Comparison of ENCODE assay signal across 11 cellular contexts in the genomic region with DNA sequence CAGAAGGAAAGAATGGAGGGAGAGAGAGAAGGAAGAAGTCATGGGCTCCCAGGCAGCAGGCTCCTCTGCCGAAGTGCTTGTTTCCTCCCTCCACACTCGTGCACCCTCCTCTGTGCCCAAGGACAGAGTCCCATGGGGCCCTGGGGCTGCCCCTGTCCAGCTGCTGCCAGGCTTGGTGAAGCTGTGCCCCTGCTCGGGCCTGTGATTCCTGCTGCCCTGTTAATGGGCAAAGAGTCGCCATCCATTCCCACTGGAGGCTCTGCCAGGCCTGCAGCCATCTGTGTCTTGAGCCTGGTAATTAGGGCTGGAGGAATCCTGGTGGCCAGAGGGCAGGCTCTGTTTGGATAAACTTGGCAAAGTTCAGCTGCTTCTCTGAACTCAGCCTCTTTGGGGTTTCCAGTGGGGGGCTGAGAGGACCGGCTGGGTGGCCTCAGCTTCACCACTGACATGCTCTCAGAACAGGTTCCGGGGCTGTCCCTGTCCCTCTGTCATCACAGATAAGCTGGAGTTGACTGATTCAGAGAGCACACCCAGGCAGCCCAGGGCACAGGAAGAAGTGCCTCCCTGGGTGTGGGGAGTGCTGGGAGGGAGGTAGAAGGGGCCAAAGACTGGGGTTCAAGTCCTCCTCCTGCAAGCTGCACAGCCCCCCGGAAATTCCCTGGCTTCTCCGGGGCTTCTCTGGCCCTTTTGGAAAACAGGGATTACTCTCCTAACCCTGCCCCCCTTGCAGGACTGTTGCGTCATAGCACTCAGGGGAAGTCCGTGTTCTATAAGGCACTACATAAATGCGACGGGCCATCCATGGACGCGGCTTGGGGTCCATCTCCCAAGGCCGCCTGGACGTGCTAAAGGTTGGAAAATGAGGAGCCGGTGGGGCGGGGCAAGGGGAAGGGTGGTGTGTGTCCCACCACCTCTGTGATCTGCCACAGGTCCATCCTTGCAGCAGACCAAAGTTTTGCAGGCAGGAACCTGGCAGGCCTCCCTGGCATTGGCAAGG.
DNase-seq lines count a peak whose midpoint lies in the region; ATAC-seq and TF ChIP-seq lines count a peak whose summit lies in the region.
"Had no signal": no experiment of that assay in that cellular context is flagged by ENCODE, and none has a peak within 500 bp of the region (broad histone marks: within the 10 kb centered on the region; RNA-seq: fewer than 3 reads in every experiment).

No MANE protein-coding gene starts in this region.

- peak; percentile 48 for ATAC-seq in GM18870 (IDR thresholded peaks at IDR 0.05; ENCODE audit: unreplicated experiment)
- ATAC-seq in HG02763 (IDR thresholded peaks at IDR 0.05; ENCODE audit: unreplicated experiment) = peak; percentile 57
- ATAC-seq: GM23338, left colon had no signal

- DNase-seq in GM10266 (ENCODE audit: extremely low spot score) = peak; percentile 83
- peak; percentile 15 for DNase-seq in OCI-M1 (lab: John Stamatoyannopoulos, UW)
- DNase-seq in AML-193 (lab: John Stamatoyannopoulos, UW) = no peak
- no peak for DNase-seq in Ammon's horn (ENCODE audit: low spot score)
- no peak for DNase-seq in KG1 (lab: John Stamatoyannopoulos, UW)
- no peak for DNase-seq in H4 (ENCODE audit: low spot score)
- DNase-seq: Caco-2, left colon had no signal

- no peak for TF ChIP-seq CTCF in GM10266 (IDR thresholded peaks at IDR 0.05; ENCODE audit: control insufficient read depth, insufficient read depth, low read depth, missing control alignments)

Comparison
In these comparisons a context has a peak if more than half of its experiments do, and no peak if none do; other contexts are left out.
1. DNase-seq: peak in GM10266 (single experiment) and OCI-M1 (single experiment); none in AML-193 (0 of 2), Ammon's horn (single experiment), KG1 (single experiment) and H4 (single experiment).